ENCODE assay signal across 5 cellular contexts in genomic region chr6:41497573-41497972, GRCh38.
"Had no signal": no experiment of that assay in that cellular context is flagged by ENCODE, and none has a peak within 500 bp of the region (broad histone marks: within the 10 kb centered on the region; RNA-seq: fewer than 3 reads in every experiment).

No MANE protein-coding gene starts in this region.

- H3K4me3 Mint-ChIP-seq: GM23338, H9, HFFc6, IgD-negative memory B cell had no signal

- H3K4me3 ChIP-seq: GM23338 had no signal

- H3K27ac Mint-ChIP-seq: GM23338, H9, HFFc6, IgD-negative memory B cell had no signal

- H3K36me3 Mint-ChIP-seq: IgD-negative memory B cell had no signal

- DNase-seq: H9, HCEC 1CT, HFFc6 had no signal

- H2AFZ ChIP-seq: GM23338 had no signal

- H3K9me3 Mint-ChIP-seq: GM23338, H9, HFFc6, IgD-negative memory B cell had no signal

- H3K4me2 ChIP-seq: GM23338 had no signal
